Comparison of ENCODE assay signal across 15 cellular contexts in the genomic region with DNA sequence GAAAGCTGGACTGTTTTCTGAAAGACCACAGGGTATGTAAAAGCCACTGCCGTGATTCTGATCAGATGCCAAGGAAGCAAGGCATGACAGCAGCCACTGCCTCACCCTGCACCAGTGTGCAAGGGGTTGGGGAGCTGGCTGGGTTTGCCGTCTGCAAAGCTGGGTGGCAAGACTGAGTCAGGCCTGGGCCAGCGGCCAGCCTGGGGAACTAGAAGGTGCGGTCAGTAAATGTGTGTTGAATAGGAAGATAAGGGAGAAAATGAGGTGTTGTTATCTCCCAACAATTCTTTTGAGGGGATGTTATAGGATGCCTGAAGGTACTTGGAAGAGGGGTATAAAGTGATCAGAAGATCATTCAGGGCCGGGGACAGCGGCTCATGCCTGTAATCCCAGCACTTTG. TPM values are rescaled to one million over a fixed set of nuclear protein-coding genes. Genes with fewer than 3 reads are reported as not detected.
DNase-seq lines count a peak whose midpoint lies in the region; ATAC-seq and TF ChIP-seq lines count a peak whose summit lies in the region.
"Had no signal": no experiment of that assay in that cellular context is flagged by ENCODE, and none has a peak within 500 bp of the region (broad histone marks: within the 10 kb centered on the region; RNA-seq: fewer than 3 reads in every experiment).

No MANE protein-coding gene starts in this region.

- no peaks in the 10 kb centered on the region for H3K27me3 ChIP-seq in foreskin keratinocyte
- H3K27me3 ChIP-seq in dorsolateral prefrontal cortex: no peaks in the 10 kb centered on the region
- H3K27me3 ChIP-seq: heart left ventricle had no signal

- TF ChIP-seq CTCF in foreskin keratinocyte (conservative IDR thresholded peaks at IDR 0.05): no peak
- TF ChIP-seq CTCF in dorsolateral prefrontal cortex (IDR thresholded peaks at IDR 0.05 in 54 of 56, conservative IDR thresholded peaks at IDR 0.05 in 2 of 56; ENCODE audit: low read depth in 1 of 56, partially characterized antibody in 56 of 56): no peak

- ATAC-seq in left cardiac atrium (peak in 1 of 2 donors; percentile 91), left ventricle myocardium superior (no peak), foreskin keratinocyte (peak; percentile 83)

- H3K27ac ChIP-seq in foreskin keratinocyte: no peak overlapping the region
- no peak overlapping the region for H3K27ac ChIP-seq in dorsolateral prefrontal cortex
- H3K27ac ChIP-seq: heart left ventricle had no signal

- intact Hi-C loops in left cardiac atrium (cut with DNase I) (no loop called here), left ventricle myocardium superior (cut with micrococcal nuclease) (no loop called here), dorsolateral prefrontal cortex (cut with DNase I) (no loop called here)

- no peak overlapping the region for H3K4me3 ChIP-seq in dorsolateral prefrontal cortex
- H3K4me3 ChIP-seq: heart left ventricle had no signal

- peaks cover 6% of the 10 kb centered on the region for H3K4me1 ChIP-seq in foreskin keratinocyte
- H3K4me1 ChIP-seq: heart left ventricle had no signal

- DNase-seq in left cardiac atrium (peak; percentile 78), left ventricle myocardium superior (no peak), amniotic epithelial cell (ENCODE audit: low read depth) (peak; percentile 70), foreskin keratinocyte (peak in 1 of 2 donors; percentile 78), NK-92 (lab: John Stamatoyannopoulos, UW; ENCODE audit: unreplicated experiment) (no peak), T-helper 9 cell (no peak), RPMI8226 (no peak), dorsolateral prefrontal cortex (no peak)
- DNase-seq: 8988T, activated B cell treated with CpG ODN at 0.5 μM for 24 hours, heart left ventricle, midbrain, NCI-H2107 had no signal

RNA-seq across cellular contexts. Expression of gene VSTM5, which starts 8.0 kb away (rescaled TPM):
- total RNA-seq in left cardiac atrium (under 1 TPM; 0.21 to 0.37 TPM), left ventricle myocardium superior (not detected), foreskin keratinocyte (0.11 and 0.14 TPM in 2 replicates), dorsolateral prefrontal cortex (10 to 100 TPM in 17 of 120 experiments, 1 to 10 TPM in 103; 3.1 to 14.3 (median 7.6) TPM)
- polyA plus RNA-seq in foreskin keratinocyte: 0.03 and 0.08 TPM in 2 replicates
- total RNA-seq: activated B cell treated with CpG ODN at 0.5 μM for 24 hours, chondrocyte, skeletal muscle tissue had no signal

RNA-seq across cellular contexts. Expression of gene MED17, which starts 58.4 kb away (rescaled TPM):
- 10 to 100 TPM; 19.3 to 21.8 TPM for total RNA-seq in left cardiac atrium
- 20.3 TPM for total RNA-seq in left ventricle myocardium superior
- 29.0 and 29.3 TPM in 2 replicates for total RNA-seq in foreskin keratinocyte
- polyA plus RNA-seq in foreskin keratinocyte: 13.9 and 16.6 TPM in 2 replicates
- total RNA-seq in dorsolateral prefrontal cortex: 10 to 100 TPM; 23.9 to 45.0 (median 35.8) TPM

Comparison
In these comparisons a context has a peak if more than half of its experiments do, and no peak if none do; other contexts are left out.
1. DNase-seq: peak in left cardiac atrium (single experiment) and amniotic epithelial cell (single experiment); none in left ventricle myocardium superior (single experiment), NK-92 (single experiment), T-helper 9 cell (single experiment), RPMI8226 (single experiment) and dorsolateral prefrontal cortex (0 of 10).